In the genomic region with DNA sequence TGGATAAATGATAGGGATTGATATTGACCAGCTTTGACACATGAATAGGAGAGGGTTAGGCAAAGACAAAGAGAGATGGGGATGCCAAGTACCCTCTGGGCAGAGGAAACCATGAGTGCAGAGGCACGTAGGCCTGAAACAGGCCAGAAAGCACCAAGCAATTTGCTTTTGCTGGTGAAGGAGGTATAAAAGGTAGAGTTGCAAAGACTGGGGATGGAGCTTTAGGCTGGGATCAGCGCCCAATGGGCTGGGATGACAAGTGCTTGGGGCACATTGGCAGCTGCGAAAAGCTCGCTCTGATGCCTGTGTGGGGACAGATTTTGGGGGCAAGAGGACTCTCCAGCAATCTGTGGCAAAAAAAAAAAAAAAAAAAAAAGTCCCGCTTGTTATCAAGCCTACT, we compare ENCODE assay signal across 8 cellular contexts.
"Had no signal": no experiment of that assay in that cellular context is flagged by ENCODE, and none has a peak within 500 bp of the region (broad histone marks: within the 10 kb centered on the region; RNA-seq: fewer than 3 reads in every experiment).

No MANE protein-coding gene starts in this region.

- H3K4me1 ChIP-seq: HAP-1 had no signal

- ATAC-seq: GM23338, HCT116, HepG2 had no signal

- H2AFZ ChIP-seq: GM23338 had no signal

- H3K27ac Mint-ChIP-seq: GM23338, HFFc6, IgD-negative memory B cell had no signal

- H3K36me3 ChIP-seq: HAP-1 had no signal

- H3K9me3 ChIP-seq: HAP-1 had no signal

- FAIRE-seq: HepG2 had no signal

- H3K9me3 Mint-ChIP-seq: GM23338, IgD-negative memory B cell had no signal

- DNase-seq: H7, HFFc6, KBM-7 had no signal

- H3K4me3 ChIP-seq: GM23338, HAP-1 had no signal

- H3K4me3 Mint-ChIP-seq: GM23338, HFFc6, IgD-negative memory B cell had no signal

- H3K4me2 ChIP-seq: GM23338 had no signal
